In genomic region chr1:91836307-91837056, GRCh38 we compare ENCODE assay signal across 1 cellular context.
TF ChIP-seq lines count a peak whose summit lies in the region.

No MANE protein-coding gene starts in this region.

TF ChIP-seq in IMR-90, 13 proteins besides CTCF, POLR2A, EP300 and RAD21:
- no peak for TF ChIP-seq FOS (IDR thresholded peaks at IDR 0.05; ENCODE audit: low read depth, low read length)
- no peak for TF ChIP-seq ELK1 (IDR thresholded peaks at IDR 0.05; ENCODE audit: borderline replicate concordance, low read depth, low read length)
- no peak for TF ChIP-seq SMC3 (IDR thresholded peaks at IDR 0.05; ENCODE audit: low read depth, low read length)
- no peak for TF ChIP-seq CEBPB (IDR thresholded peaks at IDR 0.05; ENCODE audit: low read depth, low read length)
- no peak for TF ChIP-seq RCOR1 (IDR thresholded peaks at IDR 0.05; ENCODE audit: insufficient replicate concordance, low read length)
- TF ChIP-seq RFX5 (IDR thresholded peaks at IDR 0.05; ENCODE audit: low read depth, low read length) = no peak
- no peak for TF ChIP-seq MXI1 (IDR thresholded peaks at IDR 0.05; ENCODE audit: borderline replicate concordance, low read depth, low read length)
- no peak for TF ChIP-seq BHLHE40 (IDR thresholded peaks at IDR 0.05; ENCODE audit: low read depth, low read length)
- no peak for TF ChIP-seq CHD1 (IDR thresholded peaks at IDR 0.05; ENCODE audit: low read depth, low read length)
